ENCODE assay signal across 2 cellular contexts in genomic region chr9:129254566-129255287, GRCh38.
TF ChIP-seq lines count a peak whose summit lies in the region.

No MANE protein-coding gene starts in this region.

TF ChIP-seq in HEK293, 187 proteins besides CTCF, POLR2A, EP300 and RAD21 (continued from another document):
- TF ChIP-seq ZNF354C (tag by site-specific recombination; IDR thresholded peaks at IDR 0.05; ENCODE audit: borderline replicate concordance, low read depth) (no peak), AEBP2 (tag by site-specific recombination; IDR thresholded peaks at IDR 0.05; ENCODE audit: borderline replicate concordance) (no peak)

TF ChIP-seq in HepG2, 621 proteins besides CTCF, POLR2A, EP300 and RAD21 (continued from another document):
- TF ChIP-seq HINFP (CRISPR knock-in tag; IDR thresholded peaks at IDR 0.05; ENCODE audit: low read depth) (no peak), MEIS1 (CRISPR knock-in tag; IDR thresholded peaks at IDR 0.05; ENCODE audit: borderline replicate concordance) (no peak)
